Comparison of ENCODE assay signal across 18 cellular contexts in genomic region chr22:33544707-33545106, GRCh38.
A peak's percentile ranks its signal among the peaks of the same experiment; 100 is the strongest.
DNase-seq lines count a peak whose midpoint lies in the region; ATAC-seq, FAIRE-seq and TF ChIP-seq lines count a peak whose summit lies in the region.
"Had no signal": no experiment of that assay in that cellular context is flagged by ENCODE, and none has a peak within 500 bp of the region (broad histone marks: within the 10 kb centered on the region; RNA-seq: fewer than 3 reads in every experiment).

No MANE protein-coding gene starts in this region.

- FAIRE-seq in RCC 7860 (lab: Jason Lieb, UNC), result peak; percentile 76
- FAIRE-seq: HTR-8/SVneo had no signal

- H3K9me3 ChIP-seq in tibial nerve, result no peaks in the 10 kb centered on the region

- H3K27ac ChIP-seq in tibial nerve, result no peak overlapping the region
- H3K27ac ChIP-seq: SK-N-MC had no signal

- no peak for TF ChIP-seq EP300 in tibial nerve (IDR thresholded peaks at IDR 0.05)

- DNase-seq in GM12865 (ENCODE audit: low read depth) (peak; percentile 14), RCC 7860 (ENCODE audit: low spot score) (peak; percentile 27), fibroblast of the aortic adventitia (ENCODE audit: low read depth) (peak; percentile 19), tibial nerve (ENCODE audit: low spot score in 2 of 2) (no peak), islet precursor cell (no peak)
- DNase-seq: activated CD4-positive, alpha-beta T cell treated with anti-CD3 and anti-CD28 coated beads for 4 hours; activated CD8-positive, alpha-beta memory T cell treated with anti-CD3 and anti-CD28 coated beads, Interleukin-2, amount 50 U/mL, for 4 hours; activated naive CD4-positive, alpha-beta T cell treated with anti-CD3 and anti-CD28 coated beads, Interleukin-2, amount 10 ng/mL, durations not matched to agents 7 days and 5 days; DND-41; hippocampal formation; NCI-H1694; stimulated activated CD4-positive, alpha-beta T cell treated with anti-CD3 and anti-CD28 coated beads, Interleukin-4, amount 100 ng/mL, for 1 hour; T1000 had no signal

- peak overlapping the region; percentile 4 for H3K27ac Mint-ChIP-seq in stimulated activated memory B cell treated with anti-CD40 and anti-IgM and Interleukin-4, amounts not matched to agents 10 μg/mL and 1 μg/mL and 100 μg/mL, for 72 hours
- H3K27ac Mint-ChIP-seq: activated naive CD4-positive, alpha-beta T cell treated with anti-CD3 and anti-CD28 coated beads, Interleukin-2, amount 10 ng/mL, durations not matched to agents 7 days and 5 days had no signal

- H3K4me1 ChIP-seq in tibial nerve, result peaks cover 0 to 34% (median 12%) of the 10 kb centered on the region in 4 donors

- H3K36me3 ChIP-seq in tibial nerve, result peaks cover 0 to 4% (median 0%) of the 10 kb centered on the region in 3 donors

- no peak overlapping the region for H3K4me3 ChIP-seq in GM12865 (ENCODE audit: low read depth, low read length)
- no peak overlapping the region for H3K4me3 ChIP-seq in fibroblast of the aortic adventitia (ENCODE audit: low read depth, low read length)
- H3K4me3 ChIP-seq in tibial nerve, result no peak overlapping the region
- H3K4me3 ChIP-seq: SK-N-MC had no signal

- WGBS in tibial nerve, 2 donors, result 75 to 77% methylated on average over 4 of the region's 4 CpGs

- no peak overlapping the region for H3K4me3 Mint-ChIP-seq in stimulated activated memory B cell treated with anti-CD40 and anti-IgM and Interleukin-4, amounts not matched to agents 10 μg/mL and 1 μg/mL and 100 μg/mL, for 72 hours
- H3K4me3 Mint-ChIP-seq: activated naive CD4-positive, alpha-beta T cell treated with anti-CD3 and anti-CD28 coated beads, Interleukin-2, amount 10 ng/mL, durations not matched to agents 7 days and 5 days; CD4-positive, CD25-positive, alpha-beta regulatory T cell had no signal

- TF ChIP-seq POLR2A in tibial nerve (IDR thresholded peaks at IDR 0.05), result no peak

- H3K9me3 Mint-ChIP-seq in stimulated activated memory B cell treated with anti-CD40 and anti-IgM and Interleukin-4, amounts not matched to agents 10 μg/mL and 1 μg/mL and 100 μg/mL, for 72 hours, result no peaks in the 10 kb centered on the region

- H3K27me3 ChIP-seq in tibial nerve, result no peaks in the 10 kb centered on the region

- no peaks in the 10 kb centered on the region for H3K36me3 Mint-ChIP-seq in stimulated activated memory B cell treated with anti-CD40 and anti-IgM and Interleukin-4, amounts not matched to agents 10 μg/mL and 1 μg/mL and 100 μg/mL, for 72 hours
- H3K36me3 Mint-ChIP-seq: activated naive CD4-positive, alpha-beta T cell treated with anti-CD3 and anti-CD28 coated beads, Interleukin-2, amount 10 ng/mL, durations not matched to agents 7 days and 5 days; CD4-positive, CD25-positive, alpha-beta regulatory T cell had no signal

- ATAC-seq in stimulated activated memory B cell treated with anti-CD40 and anti-IgM and Interleukin-4, amounts not matched to agents 10 μg/mL and 1 μg/mL and 100 μg/mL, for 72 hours, result peak; percentile 53
- no peak for ATAC-seq in HG03135 (IDR thresholded peaks at IDR 0.05; ENCODE audit: unreplicated experiment)

- H3K27me3 Mint-ChIP-seq in stimulated activated memory B cell treated with anti-CD40 and anti-IgM and Interleukin-4, amounts not matched to agents 10 μg/mL and 1 μg/mL and 100 μg/mL, for 72 hours, result no peaks in the 10 kb centered on the region
- H3K27me3 Mint-ChIP-seq: activated naive CD4-positive, alpha-beta T cell treated with anti-CD3 and anti-CD28 coated beads, Interleukin-2, amount 10 ng/mL, durations not matched to agents 7 days and 5 days; CD4-positive, CD25-positive, alpha-beta regulatory T cell had no signal

- H3K4me1 Mint-ChIP-seq in stimulated activated memory B cell treated with anti-CD40 and anti-IgM and Interleukin-4, amounts not matched to agents 10 μg/mL and 1 μg/mL and 100 μg/mL, for 72 hours, result peaks cover 19% of the 10 kb centered on the region
- H3K4me1 Mint-ChIP-seq: activated naive CD4-positive, alpha-beta T cell treated with anti-CD3 and anti-CD28 coated beads, Interleukin-2, amount 10 ng/mL, durations not matched to agents 7 days and 5 days; CD4-positive, CD25-positive, alpha-beta regulatory T cell had no signal

- TF ChIP-seq CTCF in GM12865 (IDR thresholded peaks at IDR 0.05; ENCODE audit: insufficient read depth, low read depth, low read length, missing control alignments) (no peak), fibroblast of the aortic adventitia (IDR thresholded peaks at IDR 0.05; ENCODE audit: insufficient read depth, low read length) (no peak), tibial nerve (IDR thresholded peaks at IDR 0.05) (no peak)

Comparison
In these comparisons a context has a peak if more than half of its experiments do, and no peak if none do; other contexts are left out.
1. DNase-seq: peak in GM12865 (single experiment), RCC 7860 (single experiment) and fibroblast of the aortic adventitia (single experiment); none in tibial nerve (0 of 2) and islet precursor cell (single experiment).